Comparison of ENCODE assay signal across 1 cellular context in the genomic region with DNA sequence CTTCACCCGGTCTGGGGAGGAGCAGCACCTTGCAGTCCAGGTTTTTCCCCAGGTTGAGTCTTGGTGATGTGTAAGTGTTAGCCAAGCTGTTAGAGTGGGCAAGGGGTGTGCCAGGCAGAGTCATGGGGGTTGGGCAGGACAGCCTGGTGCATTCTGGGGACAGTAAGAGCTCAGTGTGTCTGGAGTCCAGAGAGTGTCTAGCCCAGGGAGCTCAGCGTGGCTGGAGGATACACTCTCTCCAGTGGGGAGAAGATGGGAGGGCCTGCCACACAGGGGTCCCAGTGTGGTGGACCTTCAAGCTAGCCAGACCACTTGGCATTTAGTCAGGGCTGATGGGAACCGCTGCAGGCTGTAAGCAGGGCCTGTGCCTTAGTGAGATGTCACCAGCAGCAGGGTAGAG.
TF ChIP-seq lines count a peak whose summit lies in the region.

No MANE protein-coding gene starts in this region.

TF ChIP-seq in HepG2, 621 proteins besides CTCF, POLR2A, EP300 and RAD21:
- TF ChIP-seq, protein P1, sequence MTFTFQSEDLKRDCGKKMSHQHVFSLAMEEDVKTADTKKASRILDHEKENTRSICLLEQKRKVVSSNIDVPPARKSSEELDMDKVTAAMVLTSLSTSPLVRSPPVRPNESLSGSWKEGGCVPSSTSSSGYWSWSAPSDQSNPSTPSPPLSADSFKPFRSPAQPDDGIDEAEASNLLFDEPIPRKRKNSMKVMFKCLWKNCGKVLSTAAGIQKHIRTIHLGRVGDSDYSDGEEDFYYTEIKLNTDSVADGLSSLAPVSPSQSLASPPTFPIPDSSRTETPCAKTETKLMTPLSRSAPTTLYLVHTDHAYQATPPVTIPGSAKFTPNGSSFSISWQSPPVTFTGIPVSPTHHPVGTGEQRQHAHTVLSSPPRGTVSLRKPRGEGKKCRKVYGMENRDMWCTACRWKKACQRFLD (CRISPR knock-in tag; IDR thresholded peaks at IDR 0.05; ENCODE audit: borderline replicate concordance): no peak
- TF ChIP-seq NCOA2 (CRISPR knock-in tag; IDR thresholded peaks at IDR 0.05): no peak
- TF ChIP-seq, protein P2, sequence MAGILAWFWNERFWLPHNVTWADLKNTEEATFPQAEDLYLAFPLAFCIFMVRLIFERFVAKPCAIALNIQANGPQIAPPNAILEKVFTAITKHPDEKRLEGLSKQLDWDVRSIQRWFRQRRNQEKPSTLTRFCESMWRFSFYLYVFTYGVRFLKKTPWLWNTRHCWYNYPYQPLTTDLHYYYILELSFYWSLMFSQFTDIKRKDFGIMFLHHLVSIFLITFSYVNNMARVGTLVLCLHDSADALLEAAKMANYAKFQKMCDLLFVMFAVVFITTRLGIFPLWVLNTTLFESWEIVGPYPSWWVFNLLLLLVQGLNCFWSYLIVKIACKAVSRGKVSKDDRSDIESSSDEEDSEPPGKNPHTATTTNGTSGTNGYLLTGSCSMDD (CRISPR knock-in tag; IDR thresholded peaks at IDR 0.05): no peak
TF ChIP-seq in HepG2: peak in this region for 0.
